Comparison of ENCODE assay signal across 14 cellular contexts in genomic region chr1:101065575-101065974, GRCh38. TPM values are rescaled to one million over a fixed set of nuclear protein-coding genes. Genes with fewer than 3 reads are reported as not detected.
A peak's percentile ranks its signal among the peaks of the same experiment; 100 is the strongest.
DNase-seq lines count a peak whose midpoint lies in the region; ATAC-seq and TF ChIP-seq lines count a peak whose summit lies in the region.
"Had no signal": no experiment of that assay in that cellular context is flagged by ENCODE, and none has a peak within 500 bp of the region (broad histone marks: within the 10 kb centered on the region; RNA-seq: fewer than 3 reads in every experiment).

No MANE protein-coding gene starts in this region.

- peaks cover 2% of the 10 kb centered on the region for H3K36me3 Mint-ChIP-seq in T-cell
- H3K36me3 Mint-ChIP-seq: CD14-positive monocyte had no signal

- no peak overlapping the region for H3K4me2 ChIP-seq in hepatocyte

- H3K27ac Mint-ChIP-seq in T-cell = peak overlapping the region; percentile 91 to 93
- H3K27ac Mint-ChIP-seq: CD14-positive monocyte had no signal

- H3K4me3 Mint-ChIP-seq in T-cell = peak overlapping the region; percentile 48 to 53 (median 53)
- H3K4me3 Mint-ChIP-seq: CD14-positive monocyte had no signal

- H3K4me1 Mint-ChIP-seq in T-cell = peaks cover 62 to 65% (median 65%) of the 10 kb centered on the region in 3 donors

- H3K4me1 ChIP-seq in hepatocyte (ENCODE audit: insufficient read depth) = no peaks in the 10 kb centered on the region
- H3K4me1 ChIP-seq: stomach had no signal

- H3K9me3 ChIP-seq in hepatocyte (ENCODE audit: low read depth) = no peaks in the 10 kb centered on the region
- H3K9me3 ChIP-seq: stomach had no signal

- POLR2A ChIA-PET in T-cell (lab: Charles Lee) = no interaction called here

- ATAC-seq in GM21576 (IDR thresholded peaks at IDR 0.05; ENCODE audit: unreplicated experiment) (peak; percentile 44), T-cell (replicated peaks in 1 of 4) (peak in 3 of 4 experiments; percentile 41 to 65 (median 61))

- H3K36me3 ChIP-seq in GM06990 (ENCODE audit: control insufficient read depth, insufficient read depth, low read length) (no peaks in the 10 kb centered on the region), hepatocyte (replicated peaks; ENCODE audit: insufficient read depth, low read depth) (no peaks in the 10 kb centered on the region)
- H3K36me3 ChIP-seq: brain microvascular endothelial cell, stomach had no signal

- no peak for TF ChIP-seq CTCF in GM06990 (IDR thresholded peaks at IDR 0.05; ENCODE audit: insufficient read depth, low read length, poor library complexity, severe bottlenecking)
- TF ChIP-seq CTCF in hepatocyte (IDR thresholded peaks at IDR 0.05; ENCODE audit: poor library complexity) = no peak

- no peaks in the 10 kb centered on the region for H3K79me2 ChIP-seq in hepatocyte

- no peaks in the 10 kb centered on the region for H4K20me1 ChIP-seq in hepatocyte (ENCODE audit: insufficient read depth, poor library complexity, severe bottlenecking)

- no peak for TF ChIP-seq POLR2A in erythroblast (IDR thresholded peaks at IDR 0.05; ENCODE audit: low read length)

- no peaks in the 10 kb centered on the region for H3K27me3 Mint-ChIP-seq in T-cell

- CTCF ChIA-PET in T-cell (lab: Charles Lee) = interaction anchor here (0.6 to 1.5 kb wide), 2 partner anchors 223 to 310 kb away, joined by 3 to 6 read pairs; no protein-coding TSS in a partner anchor

- 100% methylated on average over 1 of the region's 1 CpG for WGBS in hepatocyte (ENCODE audit: low lambda C conversion rate, missing lambda C conversion rate)

- H3K4me3 ChIP-seq in GM06990 (replicated peaks; ENCODE audit: low read depth, low read length) (no peak overlapping the region), hepatocyte (no peak overlapping the region)
- H3K4me3 ChIP-seq: stomach had no signal

- H3K9me3 Mint-ChIP-seq in T-cell = no peaks in the 10 kb centered on the region
- H3K9me3 Mint-ChIP-seq: CD14-positive monocyte had no signal

- DNase-seq in GM06990 (ENCODE audit: extremely low read depth, insufficient read length) (peak; percentile 9), T-cell (no peak), medulla oblongata (ENCODE audit: extremely low spot score) (peak; percentile 11), NCI-H128 (lab: John Stamatoyannopoulos, UW; ENCODE audit: unreplicated experiment) (no peak), hepatocyte (ENCODE audit: low spot score) (no peak), GM03348 (ENCODE audit: low spot score) (no peak), erythroblast (lab: John Stamatoyannopoulos, UW) (no peak)
- DNase-seq: brain microvascular endothelial cell, H7, NCI-H1092, nucleus accumbens, stomach had no signal

- H3K27ac ChIP-seq in hepatocyte = no peak overlapping the region
- H3K27ac ChIP-seq: brain microvascular endothelial cell, stomach had no signal

- no peaks in the 10 kb centered on the region for H3K9me2 ChIP-seq in hepatocyte (replicated peaks; ENCODE audit: insufficient read depth)

- no peak overlapping the region for H2AFZ ChIP-seq in hepatocyte

- no peaks in the 10 kb centered on the region for H3K27me3 ChIP-seq in GM06990 (replicated peaks; ENCODE audit: control insufficient read depth, insufficient read depth, low read length)
- H3K27me3 ChIP-seq in hepatocyte = no peaks in the 10 kb centered on the region
- H3K27me3 ChIP-seq: brain microvascular endothelial cell, stomach had no signal

RNA-seq across cellular contexts. Expression of gene DPH5, which starts 40.0 kb away (rescaled TPM):
- total RNA-seq in T-cell (10 to 100 TPM; 42.7 to 65.6 (median 45.0) TPM), hepatocyte (35.7 and 42.4 TPM in 2 replicates)
- 12.6 and 19.8 TPM in 2 replicates for polyA plus RNA-seq in hepatocyte

Comparison
In these comparisons a context has a peak if more than half of its experiments do, and no peak if none do; other contexts are left out.
1. DNase-seq: peak in GM06990 (single experiment) and medulla oblongata (single experiment); none in T-cell (0 of 34), NCI-H128 (single experiment), hepatocyte (single experiment), GM03348 (single experiment) and erythroblast (0 of 2).